Comparison of ENCODE assay signal across 8 cellular contexts in the genomic region with DNA sequence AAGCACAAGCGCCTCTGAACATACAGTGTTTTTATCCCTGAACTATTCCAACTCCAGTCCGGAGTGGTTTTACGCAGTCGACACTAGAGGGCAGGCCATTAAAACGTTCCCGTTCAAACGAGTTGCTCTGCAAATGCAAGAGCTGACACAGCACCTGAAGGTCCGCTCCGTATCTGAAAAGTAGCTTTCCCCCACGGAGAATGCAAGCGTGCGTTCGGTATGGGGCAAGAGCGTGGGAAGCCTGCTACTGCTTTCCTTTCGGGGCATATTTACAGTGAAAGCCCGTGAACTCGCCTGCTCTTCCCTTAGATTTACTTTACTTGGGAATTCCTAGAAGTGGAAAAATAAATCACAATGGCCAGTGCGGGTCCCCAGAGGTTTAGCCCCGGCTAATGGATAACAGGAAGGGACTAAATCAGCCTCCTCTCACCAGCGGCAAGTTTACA.
DNase-seq lines count a peak whose midpoint lies in the region; ATAC-seq, FAIRE-seq and TF ChIP-seq lines count a peak whose summit lies in the region.

No MANE protein-coding gene starts in this region.

- FAIRE-seq in pancreas (lab: Jason Lieb, UNC), result no peak

- peak overlapping the region; percentile 78 for H3K4me3 Mint-ChIP-seq in activated naive CD4-positive, alpha-beta T cell treated with anti-CD3 and anti-CD28 coated beads, Interleukin-2, amount 50 U/mL, for 24 hours
- H3K4me3 Mint-ChIP-seq in glutamatergic neuron (ENCODE audit: unreplicated experiment) (peak overlapping the region; percentile 83), type B pancreatic cell (peak overlapping the region; percentile 84)

- ATAC-seq in pancreas, result peak; percentile 96 to 99 (median 99)

- H3K4me3 ChIP-seq in LNCaP clone FGC (ENCODE audit: low read depth, low read length) (peak overlapping the region; percentile 40), SK-N-MC (peak overlapping the region; percentile 76), pancreas (peak overlapping the region in 2 of 4 donors; percentile 25 to 40)

- intact Hi-C loops in pancreas (cut with DNase I), result no loop called here

- in situ Hi-C loops in G401 (cut with HindIII; ENCODE audit: low sequenced_read_pairs), result no loop called here

- H3K27me3 ChIP-seq in pancreas, result no peaks in the 10 kb centered on the region

- no peaks in the 10 kb centered on the region for H3K4me1 ChIP-seq in pancreas

- DNase-seq in G401 (ENCODE audit: low spot score), result peak; percentile 94
- peak; percentile 3 for DNase-seq in GOT3 (lab: John Stamatoyannopoulos, UW)
- peak; percentile 78 for DNase-seq in LNCaP clone FGC (ENCODE audit: low read depth)
- DNase-seq in SK-N-MC (ENCODE audit: low read depth, low spot score), result peak; percentile 66
- peak; percentile 65 for DNase-seq in glutamatergic neuron
- DNase-seq in pancreas, result peak in 5 of 6 donors; percentile 53 to 78 (median 66)
- peak; percentile 81 for DNase-seq in type B pancreatic cell (ENCODE audit: extremely low spot score, unreplicated experiment)

- no peaks in the 10 kb centered on the region for H3K9me3 Mint-ChIP-seq in activated naive CD4-positive, alpha-beta T cell treated with anti-CD3 and anti-CD28 coated beads, Interleukin-2, amount 50 U/mL, for 24 hours
- H3K9me3 Mint-ChIP-seq in glutamatergic neuron (ENCODE audit: unreplicated experiment), result peaks cover 4% of the 10 kb centered on the region
- no peaks in the 10 kb centered on the region for H3K9me3 Mint-ChIP-seq in type B pancreatic cell

- H3K27ac Mint-ChIP-seq in activated naive CD4-positive, alpha-beta T cell treated with anti-CD3 and anti-CD28 coated beads, Interleukin-2, amount 50 U/mL, for 24 hours, result no peak overlapping the region
- H3K27ac Mint-ChIP-seq in glutamatergic neuron (ENCODE audit: unreplicated experiment), result peak overlapping the region; percentile 52
- peak overlapping the region; percentile 77 for H3K27ac Mint-ChIP-seq in type B pancreatic cell

- H3K9me3 ChIP-seq in SK-N-MC (ENCODE audit: low read depth, low read length) (no peaks in the 10 kb centered on the region), pancreas (no peaks in the 10 kb centered on the region)

- H3K27ac ChIP-seq in SK-N-MC (no peak overlapping the region), pancreas (no peak overlapping the region)

- H3K36me3 Mint-ChIP-seq in activated naive CD4-positive, alpha-beta T cell treated with anti-CD3 and anti-CD28 coated beads, Interleukin-2, amount 50 U/mL, for 24 hours, result peaks cover 8% of the 10 kb centered on the region
- no peaks in the 10 kb centered on the region for H3K36me3 Mint-ChIP-seq in glutamatergic neuron (ENCODE audit: unreplicated experiment)
- H3K36me3 Mint-ChIP-seq in type B pancreatic cell, result peaks cover 17% of the 10 kb centered on the region

- H3K27me3 Mint-ChIP-seq in activated naive CD4-positive, alpha-beta T cell treated with anti-CD3 and anti-CD28 coated beads, Interleukin-2, amount 50 U/mL, for 24 hours, result no peaks in the 10 kb centered on the region
- no peaks in the 10 kb centered on the region for H3K27me3 Mint-ChIP-seq in glutamatergic neuron (ENCODE audit: unreplicated experiment)
- H3K27me3 Mint-ChIP-seq in type B pancreatic cell, result no peaks in the 10 kb centered on the region

- peak; percentile 86 for TF ChIP-seq CTCF in LNCaP clone FGC (IDR thresholded peaks at IDR 0.05; ENCODE audit: control insufficient read depth, extremely low read depth, insufficient read depth)
- peak; percentile 76 for TF ChIP-seq CTCF in glutamatergic neuron (IDR thresholded peaks at IDR 0.05; ENCODE audit: partially characterized antibody, unreplicated experiment)
- TF ChIP-seq CTCF in pancreas (IDR thresholded peaks at IDR 0.05), result peak; percentile 57 to 61 (median 59)
- peak; percentile 90 for TF ChIP-seq CTCF in type B pancreatic cell (conservative IDR thresholded peaks at IDR 0.05)

- H3K9ac ChIP-seq in SK-N-MC (ENCODE audit: insufficient read length), result peak overlapping the region; percentile 48

- H3K36me3 ChIP-seq in SK-N-MC (ENCODE audit: insufficient read depth, low read length) (no peaks in the 10 kb centered on the region), pancreas (no peaks in the 10 kb centered on the region)

- peaks cover 25% of the 10 kb centered on the region for H3K4me1 Mint-ChIP-seq in activated naive CD4-positive, alpha-beta T cell treated with anti-CD3 and anti-CD28 coated beads, Interleukin-2, amount 50 U/mL, for 24 hours
- H3K4me1 Mint-ChIP-seq in glutamatergic neuron (ENCODE audit: low read depth, unreplicated experiment) (peaks cover 9% of the 10 kb centered on the region), type B pancreatic cell (ENCODE audit: unreplicated experiment) (peaks cover 14% of the 10 kb centered on the region)

- WGBS in pancreas, 2 donors, result 1 to 2% methylated on average over 20 of the region's 20 CpGs

Comparison
In these comparisons a context has a peak if more than half of its experiments do, and no peak if none do; other contexts are left out.
1. DNase-seq: peak in every context shown above with its lines; median percentile 94 in G401; 81 in type B pancreatic cell; 78 in LNCaP clone FGC; 66 in SK-N-MC; 66 in pancreas; 65 in glutamatergic neuron; 3 in GOT3.